20 cellular contexts compared by ENCODE assay signal in the genomic region with DNA sequence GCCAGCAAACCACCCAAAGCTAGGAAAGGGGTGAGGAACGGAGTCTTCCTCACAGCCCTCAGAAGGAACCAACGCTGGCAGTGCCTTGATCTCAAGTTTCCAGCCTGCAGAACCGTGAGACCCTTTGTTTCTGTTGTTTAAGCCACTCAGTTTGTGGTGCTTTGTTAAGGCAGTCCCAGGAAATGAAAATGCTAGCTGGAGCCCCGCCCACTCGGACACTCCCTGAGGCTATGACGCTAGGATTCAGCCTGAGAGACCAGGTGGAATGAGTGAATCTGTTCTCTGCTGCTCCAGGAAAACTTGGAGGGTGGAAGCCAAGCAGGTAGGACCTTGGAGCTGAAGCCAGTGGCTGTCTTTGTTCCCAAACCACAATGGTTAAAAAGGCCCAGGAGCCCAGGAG.
DNase-seq lines count a peak whose midpoint lies in the region; ATAC-seq and TF ChIP-seq lines count a peak whose summit lies in the region.
"Had no signal": no experiment of that assay in that cellular context is flagged by ENCODE, and none has a peak within 500 bp of the region (broad histone marks: within the 10 kb centered on the region; RNA-seq: fewer than 3 reads in every experiment).

No MANE protein-coding gene starts in this region.

- H3K36me3 ChIP-seq in colonic mucosa = no peaks in the 10 kb centered on the region
- H3K36me3 ChIP-seq: cardiac muscle cell, gastrocnemius medialis, left lung, tibial artery had no signal

- H3K4me3 Mint-ChIP-seq in Calu3 (ENCODE audit: low read depth, unreplicated experiment) = no peak overlapping the region
- H3K4me3 Mint-ChIP-seq: CD14-positive monocyte, neural crest cell had no signal

- ATAC-seq in Right ventricle myocardium superior (ENCODE audit: poor library complexity) = no peak
- no peak for ATAC-seq in GM19328 (IDR thresholded peaks at IDR 0.05; ENCODE audit: unreplicated experiment)
- ATAC-seq in GM21367 (IDR thresholded peaks at IDR 0.05; ENCODE audit: unreplicated experiment) = no peak
- ATAC-seq: gastrocnemius medialis, left lung had no signal

- no peak for TF ChIP-seq CTCF in Calu3 (IDR thresholded peaks at IDR 0.05; ENCODE audit: unreplicated experiment)
- TF ChIP-seq CTCF in colonic mucosa (IDR thresholded peaks at IDR 0.05) = no peak

- intact Hi-C loops in Calu3 (cut with micrococcal nuclease; ENCODE audit: unreplicated experiment) (no loop called here), colonic mucosa (cut with DNase I) (no loop called here), Right ventricle myocardium superior (cut with DNase I) (no loop called here), head of caudate nucleus (cut with DNase I) (no loop called here)

- H3K9me3 Mint-ChIP-seq in Calu3 (ENCODE audit: low read depth, unreplicated experiment) = no peaks in the 10 kb centered on the region
- H3K9me3 Mint-ChIP-seq: CD14-positive monocyte, neural crest cell had no signal

- H3K27ac ChIP-seq in colonic mucosa = no peak overlapping the region
- H3K27ac ChIP-seq: cardiac muscle cell, gastrocnemius medialis, left lung, skin epidermis, tibial artery had no signal

- H3K27ac Mint-ChIP-seq in Calu3 (ENCODE audit: unreplicated experiment) = no peak overlapping the region
- H3K27ac Mint-ChIP-seq: CD14-positive monocyte had no signal

- H3K9me3 ChIP-seq in colonic mucosa = no peaks in the 10 kb centered on the region
- H3K9me3 ChIP-seq: gastrocnemius medialis, left lung, tibial artery had no signal

- H3K27me3 ChIP-seq in colonic mucosa = no peaks in the 10 kb centered on the region
- H3K27me3 ChIP-seq: cardiac muscle cell had no signal

- no peak overlapping the region for H3K4me3 ChIP-seq in colonic mucosa
- H3K4me3 ChIP-seq: cardiac muscle cell, gastrocnemius medialis, left lung, skin epidermis, tibial artery had no signal

- no peaks in the 10 kb centered on the region for H3K36me3 Mint-ChIP-seq in Calu3 (ENCODE audit: insufficient read depth, unreplicated experiment)
- H3K36me3 Mint-ChIP-seq: CD14-positive monocyte had no signal

- DNase-seq in Calu3 = peak; percentile 51
- peak; percentile 6 for DNase-seq in NCI-H146 treated with DMSO at 0.1 percent for 48 hours (lab: John Stamatoyannopoulos, UW; ENCODE audit: unreplicated experiment)
- DNase-seq in colonic mucosa = peak; percentile 64
- peak; percentile 34 for DNase-seq in left kidney (ENCODE audit: low read depth, low spot score)
- no peak for DNase-seq in Right ventricle myocardium superior
- no peak for DNase-seq in head of caudate nucleus
- DNase-seq: amygdala; erythroblast; gastrocnemius medialis; HCEC 1CT; left lung; NCI-H1105 treated with DMSO at 0.1 percent for 48 hours; stimulated activated naive CD4-positive, alpha-beta T cell; tibial artery had no signal

- CTCF ChIA-PET in Calu3 (lab: Charles Lee) = no interaction called here

- H3K4me1 ChIP-seq in colonic mucosa = peaks cover 3% of the 10 kb centered on the region
- H3K4me1 ChIP-seq: gastrocnemius medialis, left lung, tibial artery had no signal

- no peak overlapping the region for H3K9ac ChIP-seq in colonic mucosa (ENCODE audit: low read depth in 2 of 2, low read length in 2 of 2)

- no peaks in the 10 kb centered on the region for H3K4me1 Mint-ChIP-seq in Calu3 (ENCODE audit: low read depth, unreplicated experiment)
- H3K4me1 Mint-ChIP-seq: CD14-positive monocyte had no signal

- no TSS peak for BruUV-seq in Calu3 (replicated peaks; lab: Mats Ljungman, UMichigan)

- H3K27me3 Mint-ChIP-seq in Calu3 (ENCODE audit: unreplicated experiment) = peaks cover 3% of the 10 kb centered on the region

Comparison
In these comparisons a context has a peak if more than half of its experiments do, and no peak if none do; other contexts are left out.
1. DNase-seq: peak in Calu3 (single experiment), NCI-H146 treated with DMSO at 0.1 percent for 48 hours (single experiment), colonic mucosa (single experiment) and left kidney (single experiment); none in Right ventricle myocardium superior (single experiment) and head of caudate nucleus (0 of 42).